In genomic region chr6:3831741-3832530, GRCh38 we compare ENCODE assay signal across 21 cellular contexts. TPM values are rescaled to one million over a fixed set of nuclear protein-coding genes. Genes with fewer than 3 reads are reported as not detected.
DNase-seq lines count a peak whose midpoint lies in the region; ATAC-seq, FAIRE-seq and TF ChIP-seq lines count a peak whose summit lies in the region.
"Had no signal": no experiment of that assay in that cellular context is flagged by ENCODE, and none has a peak within 500 bp of the region (broad histone marks: within the 10 kb centered on the region; RNA-seq: fewer than 3 reads in every experiment).

No MANE protein-coding gene starts in this region.

- H3K27me3 ChIP-seq in mammary epithelial cell (ENCODE audit: insufficient read depth, low read length) (no peaks in the 10 kb centered on the region), breast epithelium (no peaks in the 10 kb centered on the region), endothelial cell of umbilical vein (ENCODE audit: control insufficient read depth in 2 of 2, insufficient read depth in 2 of 2, low read length in 2 of 2) (no peaks in the 10 kb centered on the region), mesenchymal stem cell (ENCODE audit: control insufficient read depth in 1 of 2, insufficient read depth in 1 of 2, low read length in 2 of 2) (no peaks in the 10 kb centered on the region), upper lobe of left lung (no peaks in the 10 kb centered on the region)

- TF ChIP-seq POLR2A in breast epithelium (IDR thresholded peaks at IDR 0.05), result no peak
- no peak for TF ChIP-seq POLR2A in endothelial cell of umbilical vein (IDR thresholded peaks at IDR 0.05; ENCODE audit: low read depth, low read length)
- no peak for TF ChIP-seq POLR2A in upper lobe of left lung (IDR thresholded peaks at IDR 0.05)

- in situ Hi-C loops in mammary epithelial cell (cut with MboI; ENCODE audit: low sequenced_read_pairs in 2 of 2), result no loop called here

- H3K79me2 ChIP-seq in mammary epithelial cell (ENCODE audit: insufficient read depth, low read length) (no peaks in the 10 kb centered on the region), endothelial cell of umbilical vein (ENCODE audit: control insufficient read depth, insufficient read depth, low read length) (no peaks in the 10 kb centered on the region)

- H2AFZ ChIP-seq in mammary epithelial cell (ENCODE audit: low read depth, low read length) (peak overlapping the region; percentile 16), endothelial cell of umbilical vein (ENCODE audit: low read depth, low read length) (peak overlapping the region; percentile 43), mesenchymal stem cell (ENCODE audit: low read depth, low read length) (no peak overlapping the region)
- H2AFZ ChIP-seq: PC-9 had no signal

- H3K18ac ChIP-seq in mesenchymal stem cell (ENCODE audit: low read depth in 1 of 2, low read length in 2 of 2), result no peak overlapping the region

- no peaks in the 10 kb centered on the region for H3K9me1 ChIP-seq in endothelial cell of umbilical vein (replicated peaks; ENCODE audit: control insufficient read depth, extremely low read depth, insufficient read depth, low read length)

- H3K27ac ChIP-seq in mammary epithelial cell (ENCODE audit: insufficient read depth, low read depth, low read length) (no peak overlapping the region), breast epithelium (no peak overlapping the region), endothelial cell of umbilical vein (ENCODE audit: insufficient read depth, low read depth, low read length) (peak overlapping the region; percentile 90), mesenchymal stem cell (ENCODE audit: low read length, poor library complexity, severe bottlenecking) (no peak overlapping the region), upper lobe of left lung (peak overlapping the region in 3 of 4 donors; percentile 40 to 78 (median 47))
- H3K27ac ChIP-seq: A549, C4-2B, PC-9 had no signal

- no peak overlapping the region for H3K4ac ChIP-seq in mesenchymal stem cell (ENCODE audit: low read depth in 1 of 2, low read length in 2 of 2)

- H4K91ac ChIP-seq in mesenchymal stem cell (ENCODE audit: low read length), result no peak overlapping the region

- peak overlapping the region in 1 of 2 experiments; percentile 11 for H3K14ac ChIP-seq in mesenchymal stem cell (ENCODE audit: low read length in 2 of 2)

- peak overlapping the region; percentile 35 for H2BK5ac ChIP-seq in mesenchymal stem cell (ENCODE audit: low read depth, low read length, poor library complexity, severe bottlenecking)

- POLR2A ChIA-PET in endothelial cell of umbilical vein (lab: Charles Lee), result interaction anchor here (1.2 kb wide), 1 partner anchor 35 kb away, joined by 3 read pairs; no protein-coding TSS in a partner anchor

- no peak overlapping the region for H2BK120ac ChIP-seq in mesenchymal stem cell (ENCODE audit: low read depth, low read length)

- ATAC-seq in upper lobe of left lung (ENCODE audit: low FRiP score in 2 of 2) (no peak), GM21786 (IDR thresholded peaks at IDR 0.05; ENCODE audit: unreplicated experiment) (no peak)
- ATAC-seq: A549, Right ventricle myocardium inferior had no signal

- H3K9ac ChIP-seq in mammary epithelial cell (ENCODE audit: insufficient read depth, low read length) (no peak overlapping the region), endothelial cell of umbilical vein (replicated peaks; ENCODE audit: extremely low read depth, insufficient read depth, low read length) (peak overlapping the region; percentile 35), mesenchymal stem cell (ENCODE audit: low read length) (no peak overlapping the region)

- H3K36me3 ChIP-seq in mammary epithelial cell (ENCODE audit: insufficient read depth, low read length) (no peaks in the 10 kb centered on the region), breast epithelium (no peaks in the 10 kb centered on the region), endothelial cell of umbilical vein (ENCODE audit: control insufficient read depth in 2 of 2, extremely low read depth in 1 of 2, insufficient read depth in 2 of 2, low read length in 2 of 2) (no peaks in the 10 kb centered on the region), mesenchymal stem cell (ENCODE audit: control insufficient read depth in 1 of 2, insufficient read depth in 2 of 2, low read depth in 1 of 2, low read length in 2 of 2) (no peaks in the 10 kb centered on the region), upper lobe of left lung (no peaks in the 10 kb centered on the region)

- no TSS peak for BruUV-seq in mammary epithelial cell (replicated peaks; lab: Mats Ljungman, UMichigan)
- BruUV-seq in endothelial cell of umbilical vein (replicated peaks; lab: Mats Ljungman, UMichigan), result no TSS peak

- H3K23ac ChIP-seq in mesenchymal stem cell (ENCODE audit: low read length in 2 of 2), result no peak overlapping the region

- H2AK5ac ChIP-seq in mesenchymal stem cell (ENCODE audit: low read length, severe bottlenecking), result peak overlapping the region; percentile 71

- FAIRE-seq in endothelial cell of umbilical vein (lab: Jason Lieb, UNC), result peak; percentile 70
- FAIRE-seq: A549, GM12892, H1 had no signal

- H3K4me1 ChIP-seq in mammary epithelial cell (ENCODE audit: insufficient read depth, low read length) (peaks cover 15% of the 10 kb centered on the region), breast epithelium (no peaks in the 10 kb centered on the region), endothelial cell of umbilical vein (ENCODE audit: control insufficient read depth, extremely low read depth, insufficient read depth, low read length) (peaks cover 19% of the 10 kb centered on the region), mesenchymal stem cell (ENCODE audit: control insufficient read depth, insufficient read depth, low read depth, low read length) (peaks cover 3% of the 10 kb centered on the region), upper lobe of left lung (peaks cover 2 to 14% (median 6%) of the 10 kb centered on the region in 4 donors)

- H3K4me2 ChIP-seq in mammary epithelial cell (ENCODE audit: insufficient read depth, low read depth, low read length) (no peak overlapping the region), endothelial cell of umbilical vein (ENCODE audit: insufficient read depth, low read length) (peak overlapping the region; percentile 73), mesenchymal stem cell (ENCODE audit: low read length, poor library complexity, severe bottlenecking) (no peak overlapping the region)
- H3K4me2 ChIP-seq: A549, PC-9 had no signal

- CTCF ChIA-PET in mammary epithelial cell (lab: Charles Lee; ENCODE audit: low non-redundant PET), result no interaction called here
- CTCF ChIA-PET in endothelial cell of umbilical vein (lab: Charles Lee), result interaction anchor here (0.7 to 4.1 kb wide), 10 partner anchors 10 to 159 kb away, joined by 3 to 34 read pairs (median 4); partner anchors contain the start of gene FAM50B

- DNase-seq in mammary epithelial cell, result no peak
- no peak for DNase-seq in breast epithelium (ENCODE audit: low spot score in 2 of 2)
- peak; percentile 82 for DNase-seq in endothelial cell of umbilical vein (ENCODE audit: low read depth, low spot score)
- DNase-seq in mesenchymal stem cell, result no peak
- no peak for DNase-seq in upper lobe of left lung
- no peak for DNase-seq in effector CD8-positive, alpha-beta T cell (lab: John Stamatoyannopoulos, UW)
- DNase-seq in foreskin fibroblast, result no peak
- DNase-seq: Caco-2, DMS79 treated with DMSO at 0.1 percent for 48 hours, GDM1, KBM-7, NCI-H1092, NCI-H226, NCI-H526 treated with DMSO at 0.1 percent for 48 hours, PC-9 had no signal

- H2BK12ac ChIP-seq in mesenchymal stem cell (ENCODE audit: low read length in 2 of 2), result no peak overlapping the region

- 41% methylated on average over 6 of the region's 6 CpGs for WGBS in mammary epithelial cell (ENCODE audit: low coverage, missing lambda C conversion rate)
- WGBS in mesenchymal stem cell, result 99% methylated on average over 5 of the region's 6 CpGs
- 72 to 73% methylated on average over 6 of the region's 6 CpGs for WGBS in upper lobe of left lung, 2 donors

- TF ChIP-seq CTCF in mammary epithelial cell (conservative IDR thresholded peaks at IDR 0.05 in 1 of 2, IDR thresholded peaks at IDR 0.05 in 1 of 2; ENCODE audit: extremely low read depth in 1 of 2, insufficient read depth in 1 of 2, low read depth in 1 of 2, low read length in 2 of 2) (no peak), breast epithelium (IDR thresholded peaks at IDR 0.05) (no peak), endothelial cell of umbilical vein (IDR thresholded peaks at IDR 0.05; ENCODE audit: extremely low read depth in 1 of 2, insufficient read depth in 1 of 2, low read depth in 1 of 2, low read length in 2 of 2) (no peak), upper lobe of left lung (IDR thresholded peaks at IDR 0.05) (no peak), foreskin fibroblast (IDR thresholded peaks at IDR 0.05; ENCODE audit: low read depth, low read length) (no peak)

- TF ChIP-seq EP300 in upper lobe of left lung (IDR thresholded peaks at IDR 0.05), result no peak

- dilution Hi-C loops in mammary epithelial cell (cut with HindIII; ENCODE audit: low sequenced_read_pairs) (loop anchor here (5.0 kb wide), 1 partner anchor 105 kb away; no protein-coding TSS in a partner anchor), endothelial cell of umbilical vein (cut with MboI; ENCODE audit: extremely low pct_ligation_motif_present, low sequenced_read_pairs) (no loop called here)

- H4K20me1 ChIP-seq in mammary epithelial cell (ENCODE audit: insufficient read depth, low read length), result no peaks in the 10 kb centered on the region
- no peaks in the 10 kb centered on the region for H4K20me1 ChIP-seq in endothelial cell of umbilical vein (replicated peaks; ENCODE audit: control insufficient read depth, extremely low read depth, insufficient read depth, low read length)

- H3K9me3 ChIP-seq in mammary epithelial cell (replicated peaks; ENCODE audit: insufficient read depth, low read length), result no peaks in the 10 kb centered on the region
- no peaks in the 10 kb centered on the region for H3K9me3 ChIP-seq in breast epithelium
- H3K9me3 ChIP-seq in endothelial cell of umbilical vein (replicated peaks; ENCODE audit: control insufficient read depth, insufficient read depth, low read length), result no peaks in the 10 kb centered on the region
- H3K9me3 ChIP-seq in mesenchymal stem cell (ENCODE audit: control insufficient read depth, low read length), result no peaks in the 10 kb centered on the region
- H3K9me3 ChIP-seq in upper lobe of left lung, result no peaks in the 10 kb centered on the region
- H3K9me3 ChIP-seq: A549, Caco-2 had no signal

- H3K4me3 ChIP-seq in mammary epithelial cell (replicated peaks in 1 of 3; ENCODE audit: insufficient read depth in 1 of 3, low read depth in 2 of 3, low read length in 3 of 3) (no peak overlapping the region), breast epithelium (no peak overlapping the region), endothelial cell of umbilical vein (replicated peaks in 1 of 3; ENCODE audit: insufficient read depth in 1 of 3, low read depth in 1 of 3, low read length in 3 of 3) (peak overlapping the region in 1 of 3 experiments; percentile 19), mesenchymal stem cell (ENCODE audit: insufficient read depth in 1 of 2, low read depth in 1 of 2, low read length in 2 of 2) (no peak overlapping the region), upper lobe of left lung (no peak overlapping the region), foreskin fibroblast (ENCODE audit: low read depth in 1 of 2, low read length in 2 of 2) (no peak overlapping the region)
- H3K4me3 ChIP-seq: A549, PC-9 had no signal

- no peak overlapping the region for H2BK15ac ChIP-seq in mesenchymal stem cell (ENCODE audit: low read depth, poor library complexity, severe bottlenecking)

- intact Hi-C loops in mammary epithelial cell (cut with micrococcal nuclease) (no loop called here), breast epithelium (cut with DNase I; ENCODE audit: low total_unique reads) (no loop called here), endothelial cell of umbilical vein (cut with micrococcal nuclease) (no loop called here)

- H4K8ac ChIP-seq in mesenchymal stem cell (ENCODE audit: low read length), result peak overlapping the region; percentile 7

- no peaks in the 10 kb centered on the region for H3K79me1 ChIP-seq in mesenchymal stem cell (replicated peaks; ENCODE audit: low read length, poor library complexity, severe bottlenecking)

RNA-seq across cellular contexts. Expression of gene FAM50B, which starts 17.2 kb away (rescaled TPM):
- 1 to 10 TPM; 4.4 to 7.3 TPM for total RNA-seq in mammary epithelial cell
- polyA plus RNA-seq in mammary epithelial cell, result 6.6 TPM
- 0.52 TPM for polyA minus RNA-seq in mammary epithelial cell
- 10 to 100 TPM in 1 of 3 donors, 1 to 10 TPM in 2; 8.8 to 17.0 (median 9.3) TPM for total RNA-seq in breast epithelium
- 10.0 and 10.4 TPM in 2 replicates for total RNA-seq in endothelial cell of umbilical vein
- 13.9 and 14.1 TPM in 2 replicates for polyA plus RNA-seq in endothelial cell of umbilical vein
- polyA plus RNA-seq in endothelial cell of umbilical vein (2011; cell fraction: cytosol; rRNA removed), result 7.9 and 9.2 TPM in 2 replicates
- 4.6 and 5.2 TPM in 2 replicates for polyA plus RNA-seq in endothelial cell of umbilical vein (2011; cell fraction: nucleus; rRNA removed)
- 8.7 TPM in 2 replicates for polyA plus RNA-seq in endothelial cell of umbilical vein (2012)
- polyA minus RNA-seq in endothelial cell of umbilical vein, result 4.6 TPM in 2 replicates
- 4.3 TPM for polyA minus RNA-seq in endothelial cell of umbilical vein (2011; cell fraction: cytosol; rRNA and poly(A)+ RNA removed)
- 0.87 and 2.1 TPM in 2 replicates for polyA minus RNA-seq in endothelial cell of umbilical vein (2011; cell fraction: nucleus; rRNA and poly(A)+ RNA removed)
- 2.1 TPM for polyA plus RNA-seq in mesenchymal stem cell (2013, experiment 1 of 2)
- polyA plus RNA-seq in mesenchymal stem cell (2013, experiment 2 of 2), result 2.1 TPM
- 10 to 100 TPM; 11.7 to 23.3 (median 15.4) TPM for total RNA-seq in upper lobe of left lung
- total RNA-seq: Caco-2 had no signal

Comparison
In these comparisons a context has a peak if more than half of its experiments do, and no peak if none do; other contexts are left out.
1. H3K27ac ChIP-seq: peak in endothelial cell of umbilical vein (single experiment) and upper lobe of left lung (3 of 4); none in mammary epithelial cell (single experiment), breast epithelium (0 of 2) and mesenchymal stem cell (single experiment).